In the genomic region with DNA sequence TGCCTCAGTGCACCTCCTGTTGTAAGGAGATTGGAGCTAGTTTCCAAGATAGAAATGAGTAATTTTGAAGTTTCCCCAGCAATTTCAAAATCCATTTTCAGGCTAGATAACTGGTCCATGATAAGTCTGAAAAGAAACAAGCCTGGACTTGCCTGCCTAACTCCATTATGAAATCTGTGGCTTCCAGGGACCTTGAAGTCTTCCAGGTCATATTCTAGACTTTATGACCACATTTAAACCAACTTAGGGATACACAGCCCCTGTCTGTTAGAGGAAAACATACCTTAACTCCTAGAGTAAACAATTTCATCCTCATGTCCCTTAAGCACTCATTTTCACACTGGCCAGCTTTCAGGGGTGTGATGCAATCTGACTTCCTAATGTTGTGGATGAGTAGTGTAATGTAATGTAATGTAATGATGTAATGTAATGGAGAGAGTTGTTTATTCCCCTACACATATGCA, we compare ENCODE assay signal across 11 cellular contexts.
DNase-seq lines count a peak whose midpoint lies in the region; ATAC-seq and TF ChIP-seq lines count a peak whose summit lies in the region.
"Had no signal": no experiment of that assay in that cellular context is flagged by ENCODE, and none has a peak within 500 bp of the region (broad histone marks: within the 10 kb centered on the region; RNA-seq: fewer than 3 reads in every experiment).

No MANE protein-coding gene starts in this region.

- H3K9me3 ChIP-seq in neuron (ENCODE audit: low read length), result no peaks in the 10 kb centered on the region

- peak overlapping the region; percentile 42 for H2AFZ ChIP-seq in neuron (ENCODE audit: low read depth, low read length)

- no peaks in the 10 kb centered on the region for H3K4me1 ChIP-seq in neuron (ENCODE audit: insufficient read depth, low read length)

- peaks cover 3% of the 10 kb centered on the region for H3K27me3 ChIP-seq in neuron (ENCODE audit: insufficient read depth, low read length)
- no peaks in the 10 kb centered on the region for H3K27me3 ChIP-seq in dorsolateral prefrontal cortex

- intact Hi-C loops in dorsolateral prefrontal cortex (cut with DNase I), result no loop called here

- ATAC-seq in GM19324 (IDR thresholded peaks at IDR 0.05; ENCODE audit: low FRiP score, unreplicated experiment), result no peak
- ATAC-seq: stimulated activated effector memory CD8-positive, alpha-beta T cell treated with anti-CD3 and anti-CD28 coated beads, Interleukin-12 subunit alpha, Interleukin-12 subunit beta, amount 100 ng/mL, for 72 hours had no signal

- H3K27ac ChIP-seq in dorsolateral prefrontal cortex (no peak overlapping the region), coronary artery (peak overlapping the region in 1 of 2 donors; percentile 63)

- TF ChIP-seq CTCF in dorsolateral prefrontal cortex (IDR thresholded peaks at IDR 0.05 in 54 of 56, conservative IDR thresholded peaks at IDR 0.05 in 2 of 56; ENCODE audit: low read depth in 1 of 56, partially characterized antibody in 56 of 56) (no peak), coronary artery (IDR thresholded peaks at IDR 0.05) (no peak)

- H3K4me3 ChIP-seq in neuron (ENCODE audit: low read length) (no peak overlapping the region), dorsolateral prefrontal cortex (no peak overlapping the region), coronary artery (no peak overlapping the region)

- DNase-seq in GM03348 (ENCODE audit: low spot score) (peak; percentile 66), NCI-H460 (ENCODE audit: extremely low read depth, low read depth) (peak; percentile 77), dedifferentiated amniotic fluid mesenchymal stem cell (ENCODE audit: extremely low spot score) (peak; percentile 88), NCI-H524 (lab: John Stamatoyannopoulos, UW) (no peak), dorsolateral prefrontal cortex (no peak), coronary artery (ENCODE audit: low spot score) (no peak)
- DNase-seq: activated CD4-positive, alpha-beta memory T cell treated with anti-CD3 and anti-CD28 coated beads for 36 hours; NCI-H187 had no signal

- H3K36me3 ChIP-seq in neuron (ENCODE audit: insufficient read depth, low read length), result no peaks in the 10 kb centered on the region

Comparison
In these comparisons a context has a peak if more than half of its experiments do, and no peak if none do; other contexts are left out.
1. DNase-seq: peak in GM03348 (single experiment), NCI-H460 (single experiment) and dedifferentiated amniotic fluid mesenchymal stem cell (single experiment); none in NCI-H524 (0 of 2), dorsolateral prefrontal cortex (0 of 10) and coronary artery (single experiment).